ENCODE assay signal across 22 cellular contexts in the genomic region with DNA sequence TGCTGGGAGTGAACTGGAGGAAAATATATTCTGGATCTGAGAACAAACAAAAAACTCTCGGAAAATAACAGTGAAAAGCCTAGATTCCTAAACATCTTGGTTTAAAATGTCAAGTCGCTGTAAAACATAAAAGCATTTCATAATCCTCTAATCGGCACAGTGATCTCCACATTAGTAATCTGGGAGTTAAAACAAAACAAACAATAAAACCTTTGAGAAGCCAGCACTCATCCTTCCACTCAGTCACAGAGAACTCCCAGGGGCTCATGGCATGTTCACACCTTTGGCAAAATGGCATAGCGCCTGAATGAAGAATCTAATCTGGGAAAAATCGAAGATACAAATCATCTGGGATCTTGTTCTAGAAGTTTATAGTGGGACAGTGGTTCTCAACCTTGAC.
"Had no signal": no experiment of that assay in that cellular context is flagged by ENCODE, and none has a peak within 500 bp of the region (broad histone marks: within the 10 kb centered on the region; RNA-seq: fewer than 3 reads in every experiment).

No MANE protein-coding gene starts in this region.

- H3K9me3 ChIP-seq: esophagus squamous epithelium, gastroesophageal sphincter, testis, transverse colon had no signal

- H3K4me3 Mint-ChIP-seq: activated T-cell treated with anti-CD3 and anti-CD28 coated beads, Interleukin-2, amount 50 U/mL, for 72 hours; central memory CD8-positive, alpha-beta T cell; dendritic cell treated with granulocyte-macrophage colony-stimulating factor and Interleukin-4, amounts not matched to agents 40 ng/mL and 50 ng/mL, for 4 days; naive thymus-derived CD4-positive, alpha-beta T cell; neural crest cell; WTC11 had no signal

- H3K4me3 ChIP-seq: esophagus squamous epithelium, gastroesophageal sphincter, testis, transverse colon had no signal

- H3K36me3 ChIP-seq: esophagus squamous epithelium, gastroesophageal sphincter, transverse colon had no signal

- H3K27ac Mint-ChIP-seq: activated naive CD4-positive, alpha-beta T cell treated with anti-CD3 and anti-CD28 coated beads, Interleukin-2, amount 50 U/mL, for 72 hours; activated T-cell treated with anti-CD3 and anti-CD28 coated beads, Interleukin-2, amount 50 U/mL, for 72 hours; dendritic cell treated with granulocyte-macrophage colony-stimulating factor and Interleukin-4, amounts not matched to agents 40 ng/mL and 50 ng/mL, for 4 days; WTC11 had no signal

- H3K4me1 ChIP-seq: testis had no signal

- ATAC-seq: activated naive CD4-positive, alpha-beta T cell treated with anti-CD3 and anti-CD28 coated beads, Interleukin-2, amount 50 U/mL, for 72 hours; activated T-cell treated with anti-CD3 and anti-CD28 coated beads, Interleukin-2, amount 50 U/mL, for 72 hours; gastroesophageal sphincter; left colon; naive thymus-derived CD4-positive, alpha-beta T cell; right cardiac atrium; WTC11 had no signal

- H3K27ac ChIP-seq: epithelial cell of prostate, esophagus squamous epithelium, gastroesophageal sphincter, testis, transverse colon had no signal

- H3K27me3 ChIP-seq: gastroesophageal sphincter, testis, transverse colon had no signal

- H3K36me3 Mint-ChIP-seq: activated naive CD4-positive, alpha-beta T cell treated with anti-CD3 and anti-CD28 coated beads, Interleukin-2, amount 50 U/mL, for 72 hours; naive thymus-derived CD4-positive, alpha-beta T cell; WTC11 had no signal

- H3K9me3 Mint-ChIP-seq: activated naive CD4-positive, alpha-beta T cell treated with anti-CD3 and anti-CD28 coated beads, Interleukin-2, amount 50 U/mL, for 72 hours; activated T-cell treated with anti-CD3 and anti-CD28 coated beads, Interleukin-2, amount 50 U/mL, for 72 hours; central memory CD8-positive, alpha-beta T cell; dendritic cell treated with granulocyte-macrophage colony-stimulating factor and Interleukin-4, amounts not matched to agents 40 ng/mL and 50 ng/mL, for 4 days; neural crest cell; WTC11 had no signal

- DNase-seq: activated naive CD4-positive, alpha-beta T cell; activated T-cell treated with anti-CD3 and anti-CD28 coated beads for 4 hours; activated T-cell treated with anti-CD3 and anti-CD28 coated beads, Interleukin-2, amount 50 U/mL, for 72 hours; anterior cingulate cortex; esophagus squamous epithelium; hippocampal formation; kidney; left colon; midbrain; naive thymus-derived CD4-positive, alpha-beta T cell; right cardiac atrium; stimulated activated naive CD4-positive, alpha-beta T cell treated with Interleukin-2 at 50 U/mL for 16 hours; T-helper 2 cell; testis; transverse colon had no signal

- H3K27me3 Mint-ChIP-seq: central memory CD8-positive, alpha-beta T cell had no signal
